25 cellular contexts compared by ENCODE assay signal in genomic region chr3:111947179-111947727, GRCh38. TPM values are rescaled to one million over a fixed set of nuclear protein-coding genes. Genes with fewer than 3 reads are reported as not detected.
DNase-seq lines count a peak whose midpoint lies in the region; ATAC-seq, FAIRE-seq and TF ChIP-seq lines count a peak whose summit lies in the region.
"Had no signal": no experiment of that assay in that cellular context is flagged by ENCODE, and none has a peak within 500 bp of the region (broad histone marks: within the 10 kb centered on the region; RNA-seq: fewer than 3 reads in every experiment).

No MANE protein-coding gene starts in this region.

- POLR2A ChIA-PET in HepG2 (lab: Yijun Ruan, JAX): no interaction called here

- H3K27ac ChIP-seq in brain microvascular endothelial cell (peak overlapping the region; percentile 11), foreskin keratinocyte (no peak overlapping the region), HepG2 (ENCODE audit: extremely low read length, insufficient read depth, low read length) (no peak overlapping the region)
- H3K27ac ChIP-seq: 22Rv1, colonic mucosa had no signal

- H3K27me3 ChIP-seq in brain microvascular endothelial cell (replicated peaks) (no peaks in the 10 kb centered on the region), foreskin keratinocyte (no peaks in the 10 kb centered on the region), HepG2 (ENCODE audit: control insufficient read depth in 1 of 2, insufficient read depth in 2 of 2, low read length in 2 of 2) (no peaks in the 10 kb centered on the region)
- H3K27me3 ChIP-seq: colonic mucosa had no signal

- no peak for FAIRE-seq in HepG2 (lab: Jason Lieb, UNC)
- FAIRE-seq: small intestine had no signal

- no peak for TF ChIP-seq POLR2A in HepG2 (IDR thresholded peaks at IDR 0.05; ENCODE audit: insufficient read depth in 1 of 2, low read depth in 2 of 2, low read length in 2 of 2)

- CTCF ChIA-PET in HepG2 (lab: Yijun Ruan, JAX; ENCODE audit: low intra/inter-chr PET ratio, low total read pairs): no interaction called here

- no peaks in the 10 kb centered on the region for H3K79me2 ChIP-seq in HepG2 (ENCODE audit: insufficient read depth, low read length)

- TF ChIP-seq CTCF in brain microvascular endothelial cell (IDR thresholded peaks at IDR 0.05; ENCODE audit: low read depth, low read length, missing control alignments): no peak
- no peak for TF ChIP-seq CTCF in foreskin keratinocyte (conservative IDR thresholded peaks at IDR 0.05)
- TF ChIP-seq CTCF in HepG2 (CRISPR knock-in tag; IDR thresholded peaks at IDR 0.05): no peak

- H3K4me3 ChIP-seq in brain microvascular endothelial cell (ENCODE audit: low read depth, low read length): no peak overlapping the region
- H3K4me3 ChIP-seq in HepG2 (replicated peaks in 1 of 3; ENCODE audit: insufficient read depth in 1 of 3, low read depth in 2 of 3, low read length in 3 of 3): no peak overlapping the region
- H3K4me3 ChIP-seq: colonic mucosa, GM23338, lung had no signal

- no peak overlapping the region for H3K4me2 ChIP-seq in HepG2 (ENCODE audit: low read depth, low read length)
- H3K4me2 ChIP-seq: GM23338 had no signal

- DNase-seq in DMS53 (lab: John Stamatoyannopoulos, UW) (peak; percentile 1), DMS53 treated with DMSO at 0.1 percent for 48 hours (lab: John Stamatoyannopoulos, UW; ENCODE audit: unreplicated experiment) (no peak), brain microvascular endothelial cell (peak; percentile 50), foreskin keratinocyte (no peak), HepG2 (ENCODE audit: low spot score) (no peak), inferior parietal cortex (ENCODE audit: extremely low spot score) (no peak)
- DNase-seq: activated CD4-positive, alpha-beta T cell treated with anti-CD3 and anti-CD28 coated beads, Interleukin-2, amount 10 ng/mL, durations not matched to agents 24 days and 14 days; activated CD8-positive, alpha-beta memory T cell treated with anti-CD3 and anti-CD28 coated beads, Interleukin-2, amount 50 U/mL, for 4 hours; activated effector memory CD4-positive, alpha-beta T cell treated with anti-CD3 and anti-CD28 coated beads, Interleukin-2, amount 50 U/mL, for 16 hours; amygdala; C1 segment of cervical spinal cord; colonic mucosa; glutamatergic neuron; naive B cell; NCI-H187; NCI-H446; posterior cingulate gyrus; small intestine; stimulated activated CD4-positive, alpha-beta T cell treated with anti-CD3 and anti-CD28 coated beads, Interleukin-4, amount 100 ng/mL, for 4 hours; T-helper 1 cell had no signal

- BruUV-seq in HepG2 (replicated peaks; lab: Mats Ljungman, UMichigan): no TSS peak

- no peak for TF ChIP-seq RAD21 in HepG2 (CRISPR knock-in tag; IDR thresholded peaks at IDR 0.05)

- ATAC-seq in foreskin keratinocyte: peak; percentile 37
- ATAC-seq in HepG2: no peak
- no peak for ATAC-seq in GM21576 (IDR thresholded peaks at IDR 0.05; ENCODE audit: unreplicated experiment)
- no peak for ATAC-seq in HG02840 (IDR thresholded peaks at IDR 0.05; ENCODE audit: low FRiP score, unreplicated experiment)
- ATAC-seq: GM23338 had no signal

- no peaks in the 10 kb centered on the region for H3K9me3 ChIP-seq in HepG2 (ENCODE audit: low read length)
- H3K9me3 ChIP-seq: colonic mucosa had no signal

- no peak overlapping the region for H2AFZ ChIP-seq in HepG2 (ENCODE audit: low read length)
- H2AFZ ChIP-seq: GM23338 had no signal

- no peak for TF ChIP-seq EP300 in HepG2 (IDR thresholded peaks at IDR 0.05; ENCODE audit: low read depth in 2 of 2, low read length in 2 of 2)
- no peak for TF ChIP-seq EP300 in HepG2 (CRISPR knock-in tag; IDR thresholded peaks at IDR 0.05; ENCODE audit: borderline replicate concordance)

- H3K36me3 ChIP-seq in brain microvascular endothelial cell (replicated peaks) (peaks cover 34% of the 10 kb centered on the region), HepG2 (replicated peaks in 1 of 2; ENCODE audit: control insufficient read depth in 1 of 2, insufficient read depth in 2 of 2, low read length in 2 of 2) (peaks cover 6 to 7% of the 10 kb centered on the region in 2 experiments; a peak in 2 of 5 replicates)
- H3K36me3 ChIP-seq: colonic mucosa had no signal

- no peaks in the 10 kb centered on the region for H4K20me1 ChIP-seq in HepG2 (ENCODE audit: insufficient read depth, low read length)

- H3K4me1 ChIP-seq in foreskin keratinocyte: peaks cover 13% of the 10 kb centered on the region
- H3K4me1 ChIP-seq in HepG2 (ENCODE audit: insufficient read depth, low read length): no peaks in the 10 kb centered on the region
- H3K4me1 ChIP-seq: colonic mucosa had no signal

- intact Hi-C loops in HepG2 (cut with micrococcal nuclease; ENCODE audit: unreplicated experiment): no loop called here

- H3K9ac ChIP-seq in HepG2 (ENCODE audit: insufficient read depth, low read depth, low read length): no peak overlapping the region

- 92% methylated on average over 2 of the region's 2 CpGs for WGBS in HepG2 (ENCODE audit: low lambda C conversion rate)

- in situ Hi-C loops in brain microvascular endothelial cell (cut with HindIII; ENCODE audit: low pct_ligation_motif_present, low sequenced_read_pairs) (no loop called here), HepG2 (cut with HindIII; ENCODE audit: extremely low pct_ligation_motif_present, low pct_unique_long_range_greater_than_20kb) (no loop called here)

TF ChIP-seq in HepG2, 621 proteins besides CTCF, POLR2A, EP300 and RAD21 (continues in another document):
- TF ChIP-seq MAFF (IDR thresholded peaks at IDR 0.05; ENCODE audit: low read depth, low read length) (no peak), REXO4 (CRISPR knock-in tag; IDR thresholded peaks at IDR 0.05; ENCODE audit: borderline replicate concordance) (no peak), NFIB (CRISPR knock-in tag; IDR thresholded peaks at IDR 0.05; ENCODE audit: borderline replicate concordance) (no peak), TBP (CRISPR knock-in tag; IDR thresholded peaks at IDR 0.05) (no peak), ZNF598 (CRISPR knock-in tag; IDR thresholded peaks at IDR 0.05; ENCODE audit: borderline replicate concordance) (no peak), NCOR1 (IDR thresholded peaks at IDR 0.05; ENCODE audit: borderline replicate concordance, low read length) (no peak), ELF3 (CRISPR knock-in tag; IDR thresholded peaks at IDR 0.05) (no peak), ZSCAN20 (CRISPR knock-in tag; IDR thresholded peaks at IDR 0.05; ENCODE audit: borderline replicate concordance) (no peak), RARG (CRISPR knock-in tag; IDR thresholded peaks at IDR 0.05; ENCODE audit: low read depth) (no peak)

RNA-seq across cellular contexts. Expression of gene ABHD10, which starts 31.6 kb away (rescaled TPM):
- total RNA-seq in foreskin keratinocyte: 23.6 and 26.2 TPM in 2 replicates
- polyA plus RNA-seq in foreskin keratinocyte: 13.1 and 14.8 TPM in 2 replicates
- 50.2 and 84.8 TPM in 2 replicates for total RNA-seq in HepG2 (2016; rRNA removed; fragmentation: Illumina TruSeq; extraction: Trizol)
- 3.8 and 4.5 TPM in 2 replicates for total RNA-seq in HepG2 (2016; cell fraction: cytosol; rRNA removed; fragmentation: Illumina TruSeq; extraction: Trizol; ENCODE audit: low read depth)
- total RNA-seq in HepG2 (2016; cell fraction: insoluble cytoplasmic fraction; rRNA removed; fragmentation: Illumina TruSeq; extraction: Trizol): 50.2 and 84.9 TPM in 2 replicates
- total RNA-seq in HepG2 (2016; cell fraction: membrane; rRNA removed; fragmentation: Illumina TruSeq; extraction: Trizol): 13.5 and 16.1 TPM in 2 replicates
- 27.8 and 30.5 TPM in 2 replicates for total RNA-seq in HepG2 (2016; cell fraction: nucleus; rRNA removed; fragmentation: Illumina TruSeq; extraction: Trizol)
- polyA plus RNA-seq in HepG2 (2011; rRNA removed): 16.7 and 22.8 TPM in 2 replicates
- polyA plus RNA-seq in HepG2 (2011; cell fraction: cytosol; rRNA removed): 9.7 and 13.8 TPM in 2 replicates
- 7.1 and 8.8 TPM in 2 replicates for polyA plus RNA-seq in HepG2 (2011; cell fraction: nucleus; rRNA removed)
- 16.3 and 20.8 TPM in 2 replicates for polyA plus RNA-seq in HepG2 (2012)
- 2.6 and 3.0 TPM in 2 replicates for polyA plus RNA-seq in HepG2 (2016; cell fraction: cytosol; fragmentation: Illumina TruSeq; extraction: Trizol; ENCODE audit: low read depth)
- polyA plus RNA-seq in HepG2 (2016; cell fraction: insoluble cytoplasmic fraction; fragmentation: Illumina TruSeq; extraction: Trizol; ENCODE audit: low read depth): 62.4 and 64.2 TPM in 2 replicates
- 7.6 and 8.6 TPM in 2 replicates for polyA plus RNA-seq in HepG2 (2016; cell fraction: membrane; fragmentation: Illumina TruSeq; extraction: Trizol; ENCODE audit: low read depth)
- polyA plus RNA-seq in HepG2 (2016; cell fraction: nucleus; fragmentation: Illumina TruSeq; extraction: Trizol; ENCODE audit: insufficient read depth, low read depth): 33.2 and 36.3 TPM in 2 replicates
- 18.4 and 19.3 TPM in 2 replicates for polyA minus RNA-seq in HepG2 (2011; rRNA and poly(A)+ RNA removed; ENCODE audit: low replicate concordance)
- polyA minus RNA-seq in HepG2 (2011; cell fraction: cytosol; rRNA and poly(A)+ RNA removed): 20.8 and 25.8 TPM in 2 replicates
- 22.8 and 24.7 TPM in 2 replicates for polyA minus RNA-seq in HepG2 (2011; cell fraction: nucleus; rRNA and poly(A)+ RNA removed)

RNA-seq across cellular contexts. Expression of gene TAGLN3, which starts 51.5 kb away (rescaled TPM):
- total RNA-seq in foreskin keratinocyte (11.6 and 14.9 TPM in 2 replicates), HepG2 (2016; rRNA removed; fragmentation: Illumina TruSeq; extraction: Trizol) (0.80 and 0.91 TPM in 2 replicates)
- polyA plus RNA-seq in foreskin keratinocyte (13.6 and 17.7 TPM in 2 replicates), HepG2 (2011; rRNA removed) (0.51 and 0.60 TPM in 2 replicates)
- total RNA-seq in HepG2 (2016; cell fraction: cytosol; rRNA removed; fragmentation: Illumina TruSeq; extraction: Trizol; ENCODE audit: low read depth): 0.40 and 0.71 TPM in 2 replicates
- total RNA-seq in HepG2 (2016; cell fraction: insoluble cytoplasmic fraction; rRNA removed; fragmentation: Illumina TruSeq; extraction: Trizol): 0.43 and 0.77 TPM in 2 replicates
- total RNA-seq in HepG2 (2016; cell fraction: membrane; rRNA removed; fragmentation: Illumina TruSeq; extraction: Trizol): 0.34 and 0.86 TPM in 2 replicates
- not detected in 2 replicates for total RNA-seq in HepG2 (2016; cell fraction: nucleus; rRNA removed; fragmentation: Illumina TruSeq; extraction: Trizol)
- polyA plus RNA-seq in HepG2 (2011; cell fraction: cytosol; rRNA removed): 0.35 and 0.43 TPM in 2 replicates
- polyA plus RNA-seq in HepG2 (2011; cell fraction: nucleus; rRNA removed): 0.45 and 0.47 TPM in 2 replicates
- not detected in 2 replicates for polyA plus RNA-seq in HepG2 (2012)
- polyA plus RNA-seq in HepG2 (2016; cell fraction: cytosol; fragmentation: Illumina TruSeq; extraction: Trizol; ENCODE audit: low read depth): 0.47 and 0.54 TPM in 2 replicates
- polyA plus RNA-seq in HepG2 (2016; cell fraction: insoluble cytoplasmic fraction; fragmentation: Illumina TruSeq; extraction: Trizol; ENCODE audit: low read depth): 0.81 and 0.86 TPM in 2 replicates
- 0.52 and 0.73 TPM in 2 replicates for polyA plus RNA-seq in HepG2 (2016; cell fraction: membrane; fragmentation: Illumina TruSeq; extraction: Trizol; ENCODE audit: low read depth)
- polyA plus RNA-seq in HepG2 (2016; cell fraction: nucleus; fragmentation: Illumina TruSeq; extraction: Trizol; ENCODE audit: insufficient read depth, low read depth): 0.87 TPM in 1 of 2 replicates, not detected in the other
- polyA minus RNA-seq in HepG2 (2011; rRNA and poly(A)+ RNA removed; ENCODE audit: low replicate concordance): 0.44 TPM in 1 of 2 replicates, not detected in the other
- polyA minus RNA-seq in HepG2 (2011; cell fraction: cytosol; rRNA and poly(A)+ RNA removed): not detected in 2 replicates
- polyA minus RNA-seq in HepG2 (2011; cell fraction: nucleus; rRNA and poly(A)+ RNA removed): not detected in 2 replicates

Comparison
In these comparisons a context has a peak if more than half of its experiments do, and no peak if none do; other contexts are left out.
1. DNase-seq: peak in DMS53 (single experiment) and brain microvascular endothelial cell (single experiment); none in DMS53 treated with DMSO at 0.1 percent for 48 hours (single experiment), foreskin keratinocyte (0 of 2), HepG2 (single experiment) and inferior parietal cortex (single experiment).